8 cellular contexts compared by ENCODE assay signal in genomic region chr19:1437609-1438008, GRCh38. TPM values are rescaled to one million over a fixed set of nuclear protein-coding genes. Genes with fewer than 3 reads are reported as not detected.
DNase-seq lines count a peak whose midpoint lies in the region; ATAC-seq and TF ChIP-seq lines count a peak whose summit lies in the region.

No MANE protein-coding gene starts in this region.

- H4K91ac ChIP-seq in neuronal stem cell (ENCODE audit: low read depth, low read length, poor library complexity): no peak overlapping the region

- no peak overlapping the region for H4K8ac ChIP-seq in neuronal stem cell (ENCODE audit: low read depth, low read length)

- TF ChIP-seq CTCF in Calu3 (IDR thresholded peaks at IDR 0.05; ENCODE audit: unreplicated experiment) (no peak), coronary artery (IDR thresholded peaks at IDR 0.05) (no peak), testis (IDR thresholded peaks at IDR 0.05) (no peak)

- no peak overlapping the region for H2BK120ac ChIP-seq in neuronal stem cell (ENCODE audit: low read depth, low read length)

- H3K79me1 ChIP-seq in neuronal stem cell (ENCODE audit: low read depth, low read length): peaks cover 25% of the 10 kb centered on the region

- no peak for ATAC-seq in GM21619 (IDR thresholded peaks at IDR 0.05; ENCODE audit: unreplicated experiment)

- H3K9me3 ChIP-seq in MG63 (no peaks in the 10 kb centered on the region), neuronal stem cell (replicated peaks in 1 of 2; ENCODE audit: control insufficient read depth in 2 of 2, insufficient read depth in 1 of 2, low read depth in 1 of 2, low read length in 2 of 2) (peaks cover 0 to 2% of the 10 kb centered on the region in 2 donors), testis (no peaks in the 10 kb centered on the region)

- H2BK12ac ChIP-seq in neuronal stem cell (ENCODE audit: low read length): no peak overlapping the region

- H3K36me3 ChIP-seq in MG63 (peaks cover 48% of the 10 kb centered on the region), neuronal stem cell (replicated peaks in 1 of 2; ENCODE audit: control insufficient read depth in 2 of 2, insufficient read depth in 2 of 2, low read length in 2 of 2) (peaks cover 50 to 68% of the 10 kb centered on the region in 2 donors), testis (ENCODE audit: low read depth, missing control alignments) (no peaks in the 10 kb centered on the region)

- DNase-seq in Calu3 (no peak), MG63 (no peak), coronary artery (ENCODE audit: low spot score) (no peak), neuronal stem cell (ENCODE audit: low spot score) (no peak), hepatic stellate cell (ENCODE audit: low spot score) (no peak), testis (no peak), NCI-H524 (lab: John Stamatoyannopoulos, UW) (no peak)

- no peak overlapping the region for H2BK5ac ChIP-seq in neuronal stem cell (ENCODE audit: low read length)

- H3K36me3 Mint-ChIP-seq in Calu3 (ENCODE audit: insufficient read depth, unreplicated experiment): peaks cover 53% of the 10 kb centered on the region

- peak overlapping the region; percentile 67 for H2AFZ ChIP-seq in neuronal stem cell (ENCODE audit: low read length)

- no peak overlapping the region for H3K27ac Mint-ChIP-seq in Calu3 (ENCODE audit: unreplicated experiment)

- H2AK5ac ChIP-seq in neuronal stem cell (ENCODE audit: low read depth, low read length): no peak overlapping the region

- H3K9me3 Mint-ChIP-seq in Calu3 (ENCODE audit: low read depth, unreplicated experiment): no peaks in the 10 kb centered on the region

- no peak for TF ChIP-seq POLR2A in testis (IDR thresholded peaks at IDR 0.05)

- H3K23ac ChIP-seq in neuronal stem cell (ENCODE audit: low read depth, low read length, poor library complexity): no peak overlapping the region

- peak overlapping the region; percentile 86; the same call in 1 of the 2 replicates for H3K4me3 ChIP-seq in MG63
- H3K4me3 ChIP-seq in coronary artery: peak overlapping the region; percentile 87
- H3K4me3 ChIP-seq in neuronal stem cell (ENCODE audit: low read length in 2 of 2): no peak overlapping the region
- peak overlapping the region in 1 of 2 donors; percentile 72 for H3K4me3 ChIP-seq in testis

- no CpG with 5 or more reads among the region's 8 CpGs for WGBS in neuronal stem cell (ENCODE audit: extremely low coverage in 2 of 2, insufficient read length in 2 of 2, insufficient replicate concordance in 1 of 2), 2 donors
- 10 to 14% methylated on average over 8 of the region's 8 CpGs for WGBS in testis, 2 donors

- peaks cover 4% of the 10 kb centered on the region in 2 donors for H3K4me1 ChIP-seq in neuronal stem cell (ENCODE audit: control insufficient read depth in 2 of 2, insufficient read depth in 1 of 2, low read depth in 1 of 2, low read length in 2 of 2)
- peaks cover 12% of the 10 kb centered on the region for H3K4me1 ChIP-seq in testis

- H3K18ac ChIP-seq in neuronal stem cell (ENCODE audit: low read length): no peak overlapping the region

- CTCF ChIA-PET in Calu3 (lab: Charles Lee): no interaction called here

- no peaks in the 10 kb centered on the region for H3K4me1 Mint-ChIP-seq in Calu3 (ENCODE audit: low read depth, unreplicated experiment)

- BruUV-seq in Calu3 (replicated peaks; lab: Mats Ljungman, UMichigan): no TSS peak

- no peak overlapping the region for H2BK15ac ChIP-seq in neuronal stem cell (ENCODE audit: low read length)

- no peak overlapping the region for H3K27ac ChIP-seq in coronary artery
- H3K27ac ChIP-seq in neuronal stem cell (replicated peaks; ENCODE audit: low read length): no peak overlapping the region
- H3K27ac ChIP-seq in testis: peak overlapping the region in 1 of 2 donors; percentile 11

- H3K4ac ChIP-seq in neuronal stem cell (ENCODE audit: low read length): no peak overlapping the region

- H3K4me3 Mint-ChIP-seq in Calu3 (ENCODE audit: low read depth, unreplicated experiment): peak overlapping the region; percentile 95

- no peaks in the 10 kb centered on the region for H3K27me3 Mint-ChIP-seq in Calu3 (ENCODE audit: unreplicated experiment)

- H3K9ac ChIP-seq in neuronal stem cell (ENCODE audit: low read depth, low read length, poor library complexity): no peak overlapping the region

- H3K27me3 ChIP-seq in MG63 (no peaks in the 10 kb centered on the region), neuronal stem cell (ENCODE audit: control insufficient read depth in 3 of 3, insufficient read depth in 3 of 3, low read depth in 1 of 3, low read length in 3 of 3) (no peaks in the 10 kb centered on the region), testis (no peaks in the 10 kb centered on the region)

- intact Hi-C loops in Calu3 (cut with micrococcal nuclease; ENCODE audit: unreplicated experiment): no loop called here
- intact Hi-C loops in testis (cut with DNase I; ENCODE audit: low total_unique reads): no loop called here

- H3K4me2 ChIP-seq in neuronal stem cell (ENCODE audit: insufficient read depth, low read length, poor library complexity, severe bottlenecking): no peak overlapping the region

- H3K14ac ChIP-seq in neuronal stem cell (ENCODE audit: low read length): no peak overlapping the region

RNA-seq across cellular contexts. Expression of gene RPS15, which starts 0.6 kb away (rescaled TPM):
- total RNA-seq in Calu3 (2022) (628 and 642 TPM in 2 replicates), testis (1,000 to 10,000 TPM; 1,248 to 1,750 TPM)
- total RNA-seq in MG63 (2014; rRNA removed; shearing (Covaris generic); ENCODE audit: low replicate concordance): 702 and 820 TPM in 2 replicates
- polyA plus RNA-seq in neuronal stem cell (2013, experiment 1 of 2): 3,965 TPM
- 3,732 TPM for polyA plus RNA-seq in neuronal stem cell (2013, experiment 2 of 2)
- polyA plus RNA-seq in testis (ENCODE audit: insufficient read depth, low read depth, low replicate concordance): 768 TPM

RNA-seq across cellular contexts. Expression of gene APC2, which starts 12.3 kb away (rescaled TPM):
- total RNA-seq in Calu3 (2022) (0.12 and 0.44 TPM in 2 replicates), testis (1 to 10 TPM; 4.6 to 5.9 TPM)
- total RNA-seq in MG63 (2014; rRNA removed; shearing (Covaris generic); ENCODE audit: low replicate concordance): 0.59 and 2.0 TPM in 2 replicates
- 3.4 TPM for polyA plus RNA-seq in neuronal stem cell (2013, experiment 1 of 2)
- 3.9 TPM for polyA plus RNA-seq in neuronal stem cell (2013, experiment 2 of 2)
- 2.8 TPM for polyA plus RNA-seq in testis (ENCODE audit: insufficient read depth, low read depth, low replicate concordance)

RNA-seq across cellular contexts. Expression of gene DAZAP1, which starts 30.2 kb away (rescaled TPM):
- total RNA-seq in Calu3 (2022): 148 and 151 TPM in 2 replicates
- 107 and 149 TPM in 2 replicates for total RNA-seq in MG63 (2014; rRNA removed; shearing (Covaris generic); ENCODE audit: low replicate concordance)
- polyA plus RNA-seq in neuronal stem cell (2013, experiment 1 of 2): 124 TPM
- polyA plus RNA-seq in neuronal stem cell (2013, experiment 2 of 2): 126 TPM
- total RNA-seq in testis: 10 to 100 TPM; 97.9 to 99.6 TPM
- polyA plus RNA-seq in testis (ENCODE audit: insufficient read depth, low read depth, low replicate concordance): 215 TPM

RNA-seq across cellular contexts. Expression of gene GAMT, which starts 36.3 kb away (rescaled TPM):
- 14.3 and 19.4 TPM in 2 replicates for total RNA-seq in Calu3 (2022)
- 22.1 and 30.7 TPM in 2 replicates for total RNA-seq in MG63 (2014; rRNA removed; shearing (Covaris generic); ENCODE audit: low replicate concordance)
- polyA plus RNA-seq in neuronal stem cell (2013, experiment 1 of 2): 41.6 TPM
- 42.6 TPM for polyA plus RNA-seq in neuronal stem cell (2013, experiment 2 of 2)
- 100 to 1,000 TPM; 144 to 191 TPM for total RNA-seq in testis
- polyA plus RNA-seq in testis (ENCODE audit: insufficient read depth, low read depth, low replicate concordance): 92.2 TPM

RNA-seq across cellular contexts. Expression of gene C19orf25, which starts 41.4 kb away (rescaled TPM):
- total RNA-seq in Calu3 (2022) (33.7 and 33.8 TPM in 2 replicates), testis (10 to 100 TPM; 55.4 to 72.5 TPM)
- total RNA-seq in MG63 (2014; rRNA removed; shearing (Covaris generic); ENCODE audit: low replicate concordance): 25.6 and 51.6 TPM in 2 replicates
- polyA plus RNA-seq in neuronal stem cell (2013, experiment 1 of 2): 22.9 TPM
- 21.4 TPM for polyA plus RNA-seq in neuronal stem cell (2013, experiment 2 of 2)
- 39.3 TPM for polyA plus RNA-seq in testis (ENCODE audit: insufficient read depth, low read depth, low replicate concordance)

Comparison
In these comparisons a context has a peak if more than half of its experiments do, and no peak if none do; other contexts are left out.
1. H3K4me3 ChIP-seq: peak in MG63 (single experiment) and coronary artery (single experiment); none in neuronal stem cell (0 of 2).